Comparison of ENCODE assay signal across 1 cellular context in the genomic region with DNA sequence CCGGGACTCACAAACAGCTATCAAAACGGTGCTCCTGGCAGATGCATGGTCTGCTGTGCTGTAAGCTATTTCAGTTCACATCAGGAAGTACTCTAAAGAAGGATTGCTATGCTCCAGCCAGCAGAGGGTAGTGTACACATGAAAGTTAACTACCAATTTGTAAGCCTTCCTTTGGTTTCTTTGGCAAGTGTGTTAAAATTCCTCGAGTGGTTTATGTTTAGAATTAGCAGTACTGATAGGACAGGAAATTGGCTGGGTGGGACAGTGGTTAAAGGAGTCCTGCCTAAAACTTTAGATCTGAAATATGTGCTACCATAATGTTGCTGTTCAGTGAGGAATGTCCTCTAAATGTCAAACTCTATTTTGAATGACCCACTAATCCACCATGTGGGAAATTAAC.
TF ChIP-seq lines count a peak whose summit lies in the region.

No MANE protein-coding gene starts in this region.

TF ChIP-seq in H1, 55 proteins besides CTCF, POLR2A, EP300 and RAD21:
- no peak for TF ChIP-seq HDAC2 (IDR thresholded peaks at IDR 0.05; ENCODE audit: borderline replicate concordance in 1 of 2, low read depth in 2 of 2, low read length in 2 of 2)
- TF ChIP-seq, protein P1, sequence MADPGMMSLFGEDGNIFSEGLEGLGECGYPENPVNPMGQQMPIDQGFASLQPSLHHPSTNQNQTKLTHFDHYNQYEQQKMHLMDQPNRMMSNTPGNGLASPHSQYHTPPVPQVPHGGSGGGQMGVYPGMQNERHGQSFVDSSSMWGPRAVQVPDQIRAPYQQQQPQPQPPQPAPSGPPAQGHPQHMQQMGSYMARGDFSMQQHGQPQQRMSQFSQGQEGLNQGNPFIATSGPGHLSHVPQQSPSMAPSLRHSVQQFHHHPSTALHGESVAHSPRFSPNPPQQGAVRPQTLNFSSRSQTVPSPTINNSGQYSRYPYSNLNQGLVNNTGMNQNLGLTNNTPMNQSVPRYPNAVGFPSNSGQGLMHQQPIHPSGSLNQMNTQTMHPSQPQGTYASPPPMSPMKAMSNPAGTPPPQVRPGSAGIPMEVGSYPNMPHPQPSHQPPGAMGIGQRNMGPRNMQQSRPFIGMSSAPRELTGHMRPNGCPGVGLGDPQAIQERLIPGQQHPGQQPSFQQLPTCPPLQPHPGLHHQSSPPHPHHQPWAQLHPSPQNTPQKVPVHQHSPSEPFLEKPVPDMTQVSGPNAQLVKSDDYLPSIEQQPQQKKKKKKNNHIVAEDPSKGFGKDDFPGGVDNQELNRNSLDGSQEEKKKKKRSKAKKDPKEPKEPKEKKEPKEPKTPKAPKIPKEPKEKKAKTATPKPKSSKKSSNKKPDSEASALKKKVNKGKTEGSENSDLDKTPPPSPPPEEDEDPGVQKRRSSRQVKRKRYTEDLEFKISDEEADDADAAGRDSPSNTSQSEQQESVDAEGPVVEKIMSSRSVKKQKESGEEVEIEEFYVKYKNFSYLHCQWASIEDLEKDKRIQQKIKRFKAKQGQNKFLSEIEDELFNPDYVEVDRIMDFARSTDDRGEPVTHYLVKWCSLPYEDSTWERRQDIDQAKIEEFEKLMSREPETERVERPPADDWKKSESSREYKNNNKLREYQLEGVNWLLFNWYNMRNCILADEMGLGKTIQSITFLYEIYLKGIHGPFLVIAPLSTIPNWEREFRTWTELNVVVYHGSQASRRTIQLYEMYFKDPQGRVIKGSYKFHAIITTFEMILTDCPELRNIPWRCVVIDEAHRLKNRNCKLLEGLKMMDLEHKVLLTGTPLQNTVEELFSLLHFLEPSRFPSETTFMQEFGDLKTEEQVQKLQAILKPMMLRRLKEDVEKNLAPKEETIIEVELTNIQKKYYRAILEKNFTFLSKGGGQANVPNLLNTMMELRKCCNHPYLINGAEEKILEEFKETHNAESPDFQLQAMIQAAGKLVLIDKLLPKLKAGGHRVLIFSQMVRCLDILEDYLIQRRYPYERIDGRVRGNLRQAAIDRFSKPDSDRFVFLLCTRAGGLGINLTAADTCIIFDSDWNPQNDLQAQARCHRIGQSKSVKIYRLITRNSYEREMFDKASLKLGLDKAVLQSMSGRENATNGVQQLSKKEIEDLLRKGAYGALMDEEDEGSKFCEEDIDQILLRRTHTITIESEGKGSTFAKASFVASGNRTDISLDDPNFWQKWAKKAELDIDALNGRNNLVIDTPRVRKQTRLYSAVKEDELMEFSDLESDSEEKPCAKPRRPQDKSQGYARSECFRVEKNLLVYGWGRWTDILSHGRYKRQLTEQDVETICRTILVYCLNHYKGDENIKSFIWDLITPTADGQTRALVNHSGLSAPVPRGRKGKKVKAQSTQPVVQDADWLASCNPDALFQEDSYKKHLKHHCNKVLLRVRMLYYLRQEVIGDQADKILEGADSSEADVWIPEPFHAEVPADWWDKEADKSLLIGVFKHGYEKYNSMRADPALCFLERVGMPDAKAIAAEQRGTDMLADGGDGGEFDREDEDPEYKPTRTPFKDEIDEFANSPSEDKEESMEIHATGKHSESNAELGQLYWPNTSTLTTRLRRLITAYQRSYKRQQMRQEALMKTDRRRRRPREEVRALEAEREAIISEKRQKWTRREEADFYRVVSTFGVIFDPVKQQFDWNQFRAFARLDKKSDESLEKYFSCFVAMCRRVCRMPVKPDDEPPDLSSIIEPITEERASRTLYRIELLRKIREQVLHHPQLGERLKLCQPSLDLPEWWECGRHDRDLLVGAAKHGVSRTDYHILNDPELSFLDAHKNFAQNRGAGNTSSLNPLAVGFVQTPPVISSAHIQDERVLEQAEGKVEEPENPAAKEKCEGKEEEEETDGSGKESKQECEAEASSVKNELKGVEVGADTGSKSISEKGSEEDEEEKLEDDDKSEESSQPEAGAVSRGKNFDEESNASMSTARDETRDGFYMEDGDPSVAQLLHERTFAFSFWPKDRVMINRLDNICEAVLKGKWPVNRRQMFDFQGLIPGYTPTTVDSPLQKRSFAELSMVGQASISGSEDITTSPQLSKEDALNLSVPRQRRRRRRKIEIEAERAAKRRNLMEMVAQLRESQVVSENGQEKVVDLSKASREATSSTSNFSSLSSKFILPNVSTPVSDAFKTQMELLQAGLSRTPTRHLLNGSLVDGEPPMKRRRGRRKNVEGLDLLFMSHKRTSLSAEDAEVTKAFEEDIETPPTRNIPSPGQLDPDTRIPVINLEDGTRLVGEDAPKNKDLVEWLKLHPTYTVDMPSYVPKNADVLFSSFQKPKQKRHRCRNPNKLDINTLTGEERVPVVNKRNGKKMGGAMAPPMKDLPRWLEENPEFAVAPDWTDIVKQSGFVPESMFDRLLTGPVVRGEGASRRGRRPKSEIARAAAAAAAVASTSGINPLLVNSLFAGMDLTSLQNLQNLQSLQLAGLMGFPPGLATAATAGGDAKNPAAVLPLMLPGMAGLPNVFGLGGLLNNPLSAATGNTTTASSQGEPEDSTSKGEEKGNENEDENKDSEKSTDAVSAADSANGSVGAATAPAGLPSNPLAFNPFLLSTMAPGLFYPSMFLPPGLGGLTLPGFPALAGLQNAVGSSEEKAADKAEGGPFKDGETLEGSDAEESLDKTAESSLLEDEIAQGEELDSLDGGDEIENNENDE (IDR thresholded peaks at IDR 0.05; ENCODE audit: insufficient replicate concordance, low read length), result no peak
- no peak for TF ChIP-seq MAFK (IDR thresholded peaks at IDR 0.05; ENCODE audit: low read depth, low read length)
- TF ChIP-seq JUN (IDR thresholded peaks at IDR 0.05; ENCODE audit: low read depth, low read length), result no peak
- TF ChIP-seq ASH2L (IDR thresholded peaks at IDR 0.05; ENCODE audit: low read length), result no peak
- TF ChIP-seq HDAC6 (IDR thresholded peaks at IDR 0.05; ENCODE audit: low read depth, low read length), result no peak
- no peak for TF ChIP-seq KDM4A (IDR thresholded peaks at IDR 0.05; ENCODE audit: low read depth, low read length, severe bottlenecking)
- no peak for TF ChIP-seq BACH1 (IDR thresholded peaks at IDR 0.05; ENCODE audit: low read length)
- TF ChIP-seq POU5F1 (IDR thresholded peaks at IDR 0.05; ENCODE audit: low read depth, low read length), result no peak
- no peak for TF ChIP-seq YY1 (IDR thresholded peaks at IDR 0.05; ENCODE audit: low read depth, low read length)
- TF ChIP-seq EGR1 (IDR thresholded peaks at IDR 0.05; ENCODE audit: borderline replicate concordance, low read depth, low read length), result no peak
TF ChIP-seq in H1: peak in this region for 0.
